Comparison of ENCODE assay signal across 8 cellular contexts in genomic region chr19:53131732-53132131, GRCh38. TPM values are rescaled to one million over a fixed set of nuclear protein-coding genes. Genes with fewer than 3 reads are reported as not detected.
A peak's percentile ranks its signal among the peaks of the same experiment; 100 is the strongest.
DNase-seq lines count a peak whose midpoint lies in the region; ATAC-seq, FAIRE-seq and TF ChIP-seq lines count a peak whose summit lies in the region.

No MANE protein-coding gene starts in this region.

- WGBS in ovary, 3 donors, result 30 to 38% (median 32%) methylated on average over 6 of the region's 6 CpGs

- intact Hi-C loops in ovary (cut with DNase I), result no loop called here

- no peak for FAIRE-seq in GM12891 (lab: Jason Lieb, UNC)

- peak overlapping the region; percentile 43 for H3K4me3 ChIP-seq in CD4-positive, CD25-positive, alpha-beta regulatory T cell (ENCODE audit: low read depth, low read length)
- H3K4me3 ChIP-seq in RWPE2 (ENCODE audit: severe bottlenecking) (peak overlapping the region; percentile 41), foreskin fibroblast (ENCODE audit: low read depth in 1 of 2, low read length in 2 of 2) (peak overlapping the region; percentile 54 to 80), ovary (peak overlapping the region; percentile 60)

- no peaks in the 10 kb centered on the region for H3K36me3 ChIP-seq in CD4-positive, CD25-positive, alpha-beta regulatory T cell (ENCODE audit: control insufficient read depth, insufficient read depth, low read length)
- no peaks in the 10 kb centered on the region for H3K36me3 ChIP-seq in RWPE2 (ENCODE audit: low read depth)
- H3K36me3 ChIP-seq in ovary, result no peaks in the 10 kb centered on the region

- TF ChIP-seq POLR2A in ovary (IDR thresholded peaks at IDR 0.05) (no peak), GM12891 (IDR thresholded peaks at IDR 0.05; ENCODE audit: low read depth, low read length) (no peak)

- H3K9me3 ChIP-seq in CD4-positive, CD25-positive, alpha-beta regulatory T cell (ENCODE audit: control insufficient read depth in 2 of 2, low read length in 2 of 2), result peaks cover 29 to 31% of the 10 kb centered on the region in 2 experiments
- H3K9me3 ChIP-seq in RWPE2 (ENCODE audit: severe bottlenecking) (no peaks in the 10 kb centered on the region), ovary (no peaks in the 10 kb centered on the region)

- no peaks in the 10 kb centered on the region for H3K27me3 ChIP-seq in CD4-positive, CD25-positive, alpha-beta regulatory T cell (ENCODE audit: control insufficient read depth, insufficient read depth, low read length)
- H3K27me3 ChIP-seq in RWPE2 (ENCODE audit: insufficient read depth, poor library complexity, severe bottlenecking) (no peaks in the 10 kb centered on the region), ovary (no peaks in the 10 kb centered on the region)

- peaks cover 22% of the 10 kb centered on the region for H3K36me3 Mint-ChIP-seq in CD4-positive, CD25-positive, alpha-beta regulatory T cell

- peaks cover 3 to 42% (median 15%) of the 10 kb centered on the region in 7 donors for H3K9me3 Mint-ChIP-seq in CD4-positive, CD25-positive, alpha-beta regulatory T cell

- H3K27me3 Mint-ChIP-seq in CD4-positive, CD25-positive, alpha-beta regulatory T cell, result no peaks in the 10 kb centered on the region

- no peak for TF ChIP-seq CTCF in RWPE2 (IDR thresholded peaks at IDR 0.05; ENCODE audit: poor library complexity, severe bottlenecking)
- no peak for TF ChIP-seq CTCF in foreskin fibroblast (IDR thresholded peaks at IDR 0.05; ENCODE audit: low read depth, low read length)
- TF ChIP-seq CTCF in ovary (IDR thresholded peaks at IDR 0.05), result no peak

- no peak for TF ChIP-seq EP300 in ovary (IDR thresholded peaks at IDR 0.05)

- no peak for DNase-seq in CD4-positive, CD25-positive, alpha-beta regulatory T cell
- DNase-seq in RWPE2 (ENCODE audit: low spot score), result no peak
- DNase-seq in foreskin fibroblast, result no peak
- DNase-seq in ovary, result no peak
- no peak for DNase-seq in GM12891 (ENCODE audit: insufficient read length, low spot score)
- DNase-seq in amniotic stem cell (lab: John Stamatoyannopoulos, UW), result no peak
- DNase-seq in LoVo (ENCODE audit: low spot score), result no peak
- no peak for DNase-seq in NCI-H1436 treated with DMSO at 0.1 percent for 48 hours (lab: John Stamatoyannopoulos, UW)

- ATAC-seq in CD4-positive, CD25-positive, alpha-beta regulatory T cell (ENCODE audit: low read depth in 2 of 2), result no peak
- no peak for ATAC-seq in RWPE2 (ENCODE audit: low read depth)

- H3K4me1 ChIP-seq in CD4-positive, CD25-positive, alpha-beta regulatory T cell (ENCODE audit: control insufficient read depth, insufficient read depth, low read length, poor library complexity, severe bottlenecking), result no peaks in the 10 kb centered on the region
- H3K4me1 ChIP-seq in RWPE2 (ENCODE audit: insufficient read depth, poor library complexity, severe bottlenecking) (no peaks in the 10 kb centered on the region), ovary (ENCODE audit: insufficient read depth) (peaks cover 4% of the 10 kb centered on the region)

- peak overlapping the region; percentile 58 to 89 (median 80) for H3K4me3 Mint-ChIP-seq in CD4-positive, CD25-positive, alpha-beta regulatory T cell

- peaks cover 0 to 29% (median 2%) of the 10 kb centered on the region in 4 donors for H3K4me1 Mint-ChIP-seq in CD4-positive, CD25-positive, alpha-beta regulatory T cell

- H3K27ac Mint-ChIP-seq in CD4-positive, CD25-positive, alpha-beta regulatory T cell, result peak overlapping the region in 2 of 3 donors; percentile 12 to 39

- no peak overlapping the region for H3K27ac ChIP-seq in CD4-positive, CD25-positive, alpha-beta regulatory T cell (ENCODE audit: insufficient read depth, low read length, poor library complexity, severe bottlenecking)
- H3K27ac ChIP-seq in RWPE2 (ENCODE audit: poor library complexity, severe bottlenecking) (no peak overlapping the region), ovary (no peak overlapping the region)

TF ChIP-seq in GM12891, 5 proteins besides CTCF, POLR2A, EP300 and RAD21:
- TF ChIP-seq SPI1 (IDR thresholded peaks at IDR 0.05; ENCODE audit: low read depth, low read length), result no peak
- TF ChIP-seq TAF1 (IDR thresholded peaks at IDR 0.05; ENCODE audit: low read depth, low read length), result no peak
- no peak for TF ChIP-seq PAX5 (IDR thresholded peaks at IDR 0.05; ENCODE audit: insufficient read depth, low read length, severe bottlenecking)
- TF ChIP-seq POLR2AphosphoS5 (IDR thresholded peaks at IDR 0.05; ENCODE audit: low read depth, low read length), result no peak
- no peak for TF ChIP-seq POU2F2 (IDR thresholded peaks at IDR 0.05; ENCODE audit: low read depth, low read length)

RNA-seq across cellular contexts. Expression of gene ZNF415, which starts 1.0 kb away (rescaled TPM):
- total RNA-seq in CD4-positive, CD25-positive, alpha-beta regulatory T cell, result 0.49 TPM
- polyA plus RNA-seq in CD4-positive, CD25-positive, alpha-beta regulatory T cell, result 1 to 10 TPM in 2 of 4 donors, not detected in 2; 1.1 to 3.4 TPM
- 10 to 100 TPM in 6 of 7 donors, 1 to 10 TPM in 1; 7.0 to 18.6 (median 12.4) TPM for total RNA-seq in ovary
- 10 to 100 TPM in 1 of 2 donors, 1 to 10 TPM in 1; 9.1 to 12.0 TPM for polyA plus RNA-seq in ovary
- 1.1 TPM for polyA plus RNA-seq in GM12891 (2012; ENCODE audit: low read depth, missing spikeins)

RNA-seq across cellular contexts. Expression of gene ZNF347, which starts 27.1 kb away (rescaled TPM):
- total RNA-seq in CD4-positive, CD25-positive, alpha-beta regulatory T cell, result 3.2 TPM
- polyA plus RNA-seq in CD4-positive, CD25-positive, alpha-beta regulatory T cell, result 1 to 10 TPM; 3.7 to 8.8 (median 5.1) TPM
- total RNA-seq in ovary, result 10 to 100 TPM; 10.6 to 20.5 (median 15.6) TPM
- polyA plus RNA-seq in ovary, result 1 to 10 TPM; 4.4 to 9.5 TPM
- polyA plus RNA-seq in GM12891 (2012; ENCODE audit: low read depth, missing spikeins), result 1.5 TPM

RNA-seq across cellular contexts. Expression of gene ZNF160, which starts 28.5 kb away (rescaled TPM):
- 47.1 TPM for total RNA-seq in CD4-positive, CD25-positive, alpha-beta regulatory T cell
- 10 to 100 TPM; 19.5 to 25.8 (median 23.3) TPM for polyA plus RNA-seq in CD4-positive, CD25-positive, alpha-beta regulatory T cell
- 10 to 100 TPM; 34.3 to 53.2 (median 37.6) TPM for total RNA-seq in ovary
- 10 to 100 TPM; 21.7 to 21.9 TPM for polyA plus RNA-seq in ovary
- polyA plus RNA-seq in GM12891 (2012; ENCODE audit: low read depth, missing spikeins), result 11.5 TPM
